ENCODE assay signal across 8 cellular contexts in genomic region chr19:38675611-38676010, GRCh38. TPM values are rescaled to one million over a fixed set of nuclear protein-coding genes. Genes with fewer than 3 reads are reported as not detected.
DNase-seq lines count a peak whose midpoint lies in the region; ATAC-seq and TF ChIP-seq lines count a peak whose summit lies in the region.
"Had no signal": no experiment of that assay in that cellular context is flagged by ENCODE, and none has a peak within 500 bp of the region (broad histone marks: within the 10 kb centered on the region; RNA-seq: fewer than 3 reads in every experiment).

No MANE protein-coding gene starts in this region.

- ATAC-seq in right lobe of liver (peak in 3 of 4 donors; percentile 4 to 38 (median 9)), HG02623 (IDR thresholded peaks at IDR 0.05; ENCODE audit: unreplicated experiment) (no peak)

- H3K9me3 ChIP-seq in right lobe of liver, result no peaks in the 10 kb centered on the region

- no peaks in the 10 kb centered on the region for H3K9me3 Mint-ChIP-seq in IgD-negative memory B cell

- peak overlapping the region in 3 of 4 donors; percentile 9 to 60 (median 41) for H3K4me3 Mint-ChIP-seq in IgD-negative memory B cell

- H3K4me1 ChIP-seq in right lobe of liver, result peaks cover 0 to 68% (median 33%) of the 10 kb centered on the region in 4 donors

- DNase-seq in right lobe of liver, result no peak
- DNase-seq in GM13977 (ENCODE audit: low spot score), result no peak
- no peak for DNase-seq in GM13976 (ENCODE audit: low spot score)
- DNase-seq: stimulated activated CD4-positive, alpha-beta T cell treated with anti-CD3 and anti-CD28 coated beads, Interleukin-15, amount 100 ng/mL, for 24 hours had no signal

- TF ChIP-seq POLR2A in right lobe of liver (IDR thresholded peaks at IDR 0.05), result no peak

- no peaks in the 10 kb centered on the region for H3K36me3 ChIP-seq in right lobe of liver

- peaks cover 44 to 57% (median 53%) of the 10 kb centered on the region in 3 donors for H3K4me1 Mint-ChIP-seq in IgD-negative memory B cell

- H3K36me3 Mint-ChIP-seq in IgD-negative memory B cell, result no peaks in the 10 kb centered on the region

- 56% methylated on average over 3 of the region's 5 CpGs for WGBS in right lobe of liver (ENCODE audit: insufficient coverage, low coverage, low lambda C conversion rate, missing lambda C conversion rate)

- no peaks in the 10 kb centered on the region for H3K27me3 Mint-ChIP-seq in IgD-negative memory B cell

- H3K27ac Mint-ChIP-seq in IgD-negative memory B cell, result peak overlapping the region in 1 of 3 donors; percentile 40

- TF ChIP-seq CTCF in right lobe of liver (IDR thresholded peaks at IDR 0.05) (no peak), GM13977 (IDR thresholded peaks at IDR 0.05; ENCODE audit: extremely low read depth, insufficient read depth, missing control alignments) (no peak), GM13976 (IDR thresholded peaks at IDR 0.05; ENCODE audit: borderline replicate concordance, control extremely low read depth, extremely low read depth, insufficient read depth, missing control alignments) (no peak)

- no peak overlapping the region for H3K4me3 ChIP-seq in right lobe of liver

- in situ Hi-C loops in GM13977 (cut with MboI; ENCODE audit: low pct_unique_long_range_greater_than_20kb, low sequenced_read_pairs, unreplicated experiment), result no loop called here
- in situ Hi-C loops in GM13976 (cut with MboI; ENCODE audit: low sequenced_read_pairs, unreplicated experiment), result no loop called here

- H3K27ac ChIP-seq in angular gyrus (ENCODE audit: low read depth, low read length) (peak overlapping the region; percentile 12), right lobe of liver (peak overlapping the region; percentile 39 to 40 (median 39)), temporal lobe (ENCODE audit: low read depth, low read length) (peak overlapping the region; percentile 19)

- no peaks in the 10 kb centered on the region for H3K27me3 ChIP-seq in right lobe of liver

- intact Hi-C loops in right lobe of liver (cut with DNase I), result no loop called here

RNA-seq across cellular contexts. Expression of gene ACTN4, which starts 28.2 kb away (rescaled TPM):
- 21.8 TPM for polyA plus RNA-seq in IgD-negative memory B cell
- 100 to 1,000 TPM; 142 to 306 (median 201) TPM for total RNA-seq in right lobe of liver
- 51.9 TPM for total RNA-seq in temporal lobe

RNA-seq across cellular contexts. Expression of gene EIF3K, which starts 56.6 kb away (rescaled TPM):
- 371 TPM for polyA plus RNA-seq in IgD-negative memory B cell
- total RNA-seq in right lobe of liver, result 100 to 1,000 TPM in 4 of 6 experiments, 10 to 100 TPM in 2; 86.3 to 305 (median 116) TPM
- 89.0 TPM for total RNA-seq in temporal lobe

RNA-seq across cellular contexts. Expression of gene MAP4K1, which starts 57.9 kb away (rescaled TPM):
- 250 TPM for polyA plus RNA-seq in IgD-negative memory B cell
- total RNA-seq in right lobe of liver, result 1 to 10 TPM in 5 of 6 experiments, under 1 TPM in 1; 0.93 to 3.1 (median 2.0) TPM
- 0.49 TPM for total RNA-seq in temporal lobe
